8 cellular contexts compared by ENCODE assay signal in genomic region chr14:103562135-103562384, GRCh38. TPM values are rescaled to one million over a fixed set of nuclear protein-coding genes. Genes with fewer than 3 reads are reported as not detected.
DNase-seq lines count a peak whose midpoint lies in the region; ATAC-seq, FAIRE-seq and TF ChIP-seq lines count a peak whose summit lies in the region.

No MANE protein-coding gene starts in this region.

- H3K4me3 ChIP-seq in iPS-18c (ENCODE audit: insufficient read depth, low read depth, low read length) = peak overlapping the region; percentile 94

- no peaks in the 10 kb centered on the region for H3K9me3 Mint-ChIP-seq in activated naive CD4-positive, alpha-beta T cell treated with anti-CD3 and anti-CD28 coated beads, Interleukin-2, amount 50 U/mL, for 72 hours

- peaks cover 26 to 29% of the 10 kb centered on the region in 2 donors for H3K36me3 Mint-ChIP-seq in activated naive CD4-positive, alpha-beta T cell treated with anti-CD3 and anti-CD28 coated beads, Interleukin-2, amount 50 U/mL, for 72 hours

- FAIRE-seq in GM12891 (lab: Jason Lieb, UNC) = no peak

- H3K27ac Mint-ChIP-seq in activated naive CD4-positive, alpha-beta T cell treated with anti-CD3 and anti-CD28 coated beads, Interleukin-2, amount 50 U/mL, for 72 hours = peak overlapping the region; percentile 90 to 98

- no peak for DNase-seq in activated naive CD4-positive, alpha-beta T cell treated with anti-CD3 and anti-CD28 coated beads, Interleukin-2, amount 50 U/mL, for 72 hours (ENCODE audit: low spot score in 2 of 2)
- DNase-seq in substantia nigra (lab: John Stamatoyannopoulos, UW) (peak in 1 of 49 donors; percentile 86), COLO668 (lab: John Stamatoyannopoulos, UW; ENCODE audit: unreplicated experiment) (no peak), GM12891 (ENCODE audit: insufficient read length, low spot score) (no peak)

- no peaks in the 10 kb centered on the region for H3K9me3 ChIP-seq in iPS-18c (ENCODE audit: control insufficient read depth, insufficient read depth, low read length)

- ATAC-seq in GM18511 (IDR thresholded peaks at IDR 0.05; ENCODE audit: unreplicated experiment) (peak; percentile 31), HG03108 (IDR thresholded peaks at IDR 0.05; ENCODE audit: unreplicated experiment) (peak; percentile 21), GM19463 (IDR thresholded peaks at IDR 0.05; ENCODE audit: unreplicated experiment) (no peak)
- ATAC-seq in activated naive CD4-positive, alpha-beta T cell treated with anti-CD3 and anti-CD28 coated beads, Interleukin-2, amount 50 U/mL, for 72 hours = no peak

- TF ChIP-seq POLR2A in GM12891 (IDR thresholded peaks at IDR 0.05; ENCODE audit: low read depth, low read length) = no peak

- H3K27ac ChIP-seq in substantia nigra (ENCODE audit: low read depth, low read length, poor library complexity, severe bottlenecking) = peak overlapping the region; percentile 90

TF ChIP-seq in GM12891, 5 proteins besides CTCF, POLR2A, EP300 and RAD21:
- TF ChIP-seq POLR2AphosphoS5 (IDR thresholded peaks at IDR 0.05; ENCODE audit: low read depth, low read length) = no peak
- TF ChIP-seq PAX5 (IDR thresholded peaks at IDR 0.05; ENCODE audit: insufficient read depth, low read length, severe bottlenecking) = no peak
- TF ChIP-seq POU2F2 (IDR thresholded peaks at IDR 0.05; ENCODE audit: low read depth, low read length) = no peak
- TF ChIP-seq SPI1 (IDR thresholded peaks at IDR 0.05; ENCODE audit: low read depth, low read length) = no peak
- no peak for TF ChIP-seq TAF1 (IDR thresholded peaks at IDR 0.05; ENCODE audit: low read depth, low read length)
TF ChIP-seq in GM12891: peak in this region for 0.

RNA-seq across cellular contexts. Expression of gene BAG5, which starts 0.4 kb away (rescaled TPM):
- total RNA-seq in activated naive CD4-positive, alpha-beta T cell treated with anti-CD3 and anti-CD28 coated beads, Interleukin-2, amount 50 U/mL, for 72 hours = 10 to 100 TPM; 15.6 to 24.1 TPM
- polyA plus RNA-seq in GM12891 (2012; ENCODE audit: low read depth, missing spikeins) = 9.3 TPM

RNA-seq across cellular contexts. Expression of gene COA8, which starts 0.7 kb away (rescaled TPM):
- 10 to 100 TPM; 14.1 to 39.9 TPM for total RNA-seq in activated naive CD4-positive, alpha-beta T cell treated with anti-CD3 and anti-CD28 coated beads, Interleukin-2, amount 50 U/mL, for 72 hours
- polyA plus RNA-seq in GM12891 (2012; ENCODE audit: low read depth, missing spikeins) = 50.7 TPM

RNA-seq across cellular contexts. Expression of gene TRMT61A, which starts 33.1 kb away (rescaled TPM):
- total RNA-seq in activated naive CD4-positive, alpha-beta T cell treated with anti-CD3 and anti-CD28 coated beads, Interleukin-2, amount 50 U/mL, for 72 hours = 1 to 10 TPM; 5.6 to 9.2 TPM
- polyA plus RNA-seq in GM12891 (2012; ENCODE audit: low read depth, missing spikeins) = 5.1 TPM

RNA-seq across cellular contexts. Expression of gene CKB, which starts 39.4 kb away (rescaled TPM):
- 1 to 10 TPM; 2.6 to 9.4 TPM for total RNA-seq in activated naive CD4-positive, alpha-beta T cell treated with anti-CD3 and anti-CD28 coated beads, Interleukin-2, amount 50 U/mL, for 72 hours
- 44.2 TPM for polyA plus RNA-seq in GM12891 (2012; ENCODE audit: low read depth, missing spikeins)

Comparison
In these comparisons a context has a peak if more than half of its experiments do, and no peak if none do; other contexts are left out.
1. ATAC-seq: peak in GM18511 (single experiment) and HG03108 (single experiment); none in activated naive CD4-positive, alpha-beta T cell treated with anti-CD3 and anti-CD28 coated beads, Interleukin-2, amount 50 U/mL, for 72 hours (0 of 2) and GM19463 (single experiment).